2 cellular contexts compared by ENCODE assay signal in genomic region chr9:130693426-130694191, GRCh38.
TF ChIP-seq lines count a peak whose summit lies in the region.

Gene EXOSC2, plus strand, starts transcription at chr9:130693780. Its CDS starts 12 bp downstream, at chr9:130693792.

TF ChIP-seq in IMR-90, 13 proteins besides CTCF, POLR2A, EP300 and RAD21:
- TF ChIP-seq MAZ (IDR thresholded peaks at IDR 0.05; ENCODE audit: borderline replicate concordance, low read depth, low read length) (peak; percentile 48; the same call in 1 of the 2 replicates), SMC3 (IDR thresholded peaks at IDR 0.05; ENCODE audit: low read depth, low read length) (no peak), MXI1 (IDR thresholded peaks at IDR 0.05; ENCODE audit: borderline replicate concordance, low read depth, low read length) (peak; percentile 92), BHLHE40 (IDR thresholded peaks at IDR 0.05; ENCODE audit: low read depth, low read length) (no peak), NFE2L2 (IDR thresholded peaks at IDR 0.05; ENCODE audit: low read depth, low read length) (no peak), RCOR1 (IDR thresholded peaks at IDR 0.05; ENCODE audit: insufficient replicate concordance, low read length) (no peak), FOS (IDR thresholded peaks at IDR 0.05; ENCODE audit: low read depth, low read length) (no peak), CEBPB (IDR thresholded peaks at IDR 0.05; ENCODE audit: low read depth, low read length) (no peak), ELK1 (IDR thresholded peaks at IDR 0.05; ENCODE audit: borderline replicate concordance, low read depth, low read length) (no peak), USF2 (IDR thresholded peaks at IDR 0.05; ENCODE audit: low read depth, low read length) (peak; percentile 61), MAFK (IDR thresholded peaks at IDR 0.05; ENCODE audit: low read depth, low read length) (no peak)

TF ChIP-seq in endothelial cell of umbilical vein, 7 proteins besides CTCF, POLR2A, EP300 and RAD21:
- no peak for TF ChIP-seq JUN (IDR thresholded peaks at IDR 0.05; ENCODE audit: borderline replicate concordance, insufficient read depth, insufficient read length, low read depth)
- TF ChIP-seq MAX (IDR thresholded peaks at IDR 0.05; ENCODE audit: insufficient read depth, insufficient read length): peak; percentile 66
- TF ChIP-seq GATA2 (IDR thresholded peaks at IDR 0.05; ENCODE audit: insufficient read depth, insufficient read length, low read depth, low read length): peak; percentile 17
- peak; percentile 89 for TF ChIP-seq POLR2AphosphoS5 (IDR thresholded peaks at IDR 0.05; ENCODE audit: insufficient read depth, low read depth, low read length)
